19 cellular contexts compared by ENCODE assay signal in genomic region chr7:45053941-45054340, GRCh38. TPM values are rescaled to one million over a fixed set of nuclear protein-coding genes. Genes with fewer than 3 reads are reported as not detected.
DNase-seq lines count a peak whose midpoint lies in the region; ATAC-seq and TF ChIP-seq lines count a peak whose summit lies in the region.
"Had no signal": no experiment of that assay in that cellular context is flagged by ENCODE, and none has a peak within 500 bp of the region (broad histone marks: within the 10 kb centered on the region; RNA-seq: fewer than 3 reads in every experiment).

No MANE protein-coding gene starts in this region.

- H3K14ac ChIP-seq in neuronal stem cell (ENCODE audit: low read length), result no peak overlapping the region

- peaks cover 0 to 3% of the 10 kb centered on the region in 2 donors for H3K9me3 ChIP-seq in neuronal stem cell (replicated peaks in 1 of 2; ENCODE audit: control insufficient read depth in 2 of 2, insufficient read depth in 1 of 2, low read depth in 1 of 2, low read length in 2 of 2)

- H3K4me3 ChIP-seq in neuronal stem cell (ENCODE audit: low read length in 2 of 2), result no peak overlapping the region
- H3K4me3 ChIP-seq in GM23338, result no peak overlapping the region

- H2AFZ ChIP-seq in neuronal stem cell (ENCODE audit: low read length) (no peak overlapping the region), GM23338 (no peak overlapping the region)

- no peak overlapping the region for H3K23ac ChIP-seq in neuronal stem cell (ENCODE audit: low read depth, low read length, poor library complexity)

- no peak overlapping the region for H3K4me2 ChIP-seq in neuronal stem cell (ENCODE audit: insufficient read depth, low read length, poor library complexity, severe bottlenecking)
- no peak overlapping the region for H3K4me2 ChIP-seq in GM23338

- no peak overlapping the region for H4K8ac ChIP-seq in neuronal stem cell (ENCODE audit: low read depth, low read length)

- no peaks in the 10 kb centered on the region for H3K79me2 ChIP-seq in GM23338 (replicated peaks; ENCODE audit: insufficient read depth)

- no peak overlapping the region for H3K9ac ChIP-seq in neuronal stem cell (ENCODE audit: low read depth, low read length, poor library complexity)

- no peak for TF ChIP-seq CTCF in GM23338 (conservative IDR thresholded peaks at IDR 0.05; ENCODE audit: low read depth in 2 of 2)

- peaks cover 6% of the 10 kb centered on the region; the same call in 1 of the 2 replicates for H4K20me1 ChIP-seq in GM23338 (replicated peaks; ENCODE audit: insufficient read depth)

- H3K27ac Mint-ChIP-seq in activated naive CD4-positive, alpha-beta T cell treated with anti-CD3 and anti-CD28 coated beads, Interleukin-2, amount 50 U/mL, for 24 hours, result peak overlapping the region; percentile 78
- no peak overlapping the region for H3K27ac Mint-ChIP-seq in activated naive CD4-positive, alpha-beta T cell treated with anti-CD3 and anti-CD28 coated beads for 36 hours
- peak overlapping the region; percentile 50 for H3K27ac Mint-ChIP-seq in activated T-helper 1 cell treated with anti-CD3 and anti-CD28 coated beads, Interleukin-12 subunit alpha, Interleukin-12 subunit beta, Interleukin-2, Interleukin-4 antibody, amounts not matched to agents 30 ng/mL and 10 ng/mL and 1 ng/mL, durations not matched to agents 14 hours and 24 hours and 36 hours
- H3K27ac Mint-ChIP-seq in immature natural killer cell (peak overlapping the region in 5 of 6 donors; percentile 27 to 86 (median 81)), GM23338 (no peak overlapping the region)
- peak overlapping the region; percentile 87 for H3K27ac Mint-ChIP-seq in stimulated activated effector memory CD8-positive, alpha-beta T cell treated with anti-CD3 and anti-CD28 coated beads, Interleukin-12 subunit alpha, Interleukin-12 subunit beta, amount 100 ng/mL, for 72 hours

- H2BK12ac ChIP-seq in neuronal stem cell (ENCODE audit: low read length), result no peak overlapping the region

- H3K27ac ChIP-seq in neuronal stem cell (replicated peaks; ENCODE audit: low read length) (no peak overlapping the region), GM23338 (ENCODE audit: low read depth) (no peak overlapping the region)

- H3K4ac ChIP-seq in neuronal stem cell (ENCODE audit: low read length), result no peak overlapping the region

- no peak overlapping the region for H2BK120ac ChIP-seq in neuronal stem cell (ENCODE audit: low read depth, low read length)

- intact Hi-C loops in activated naive CD4-positive, alpha-beta T cell treated with anti-CD3 and anti-CD28 coated beads for 36 hours (cut with micrococcal nuclease), result no loop called here
- intact Hi-C loops in activated T-helper 1 cell treated with anti-CD3 and anti-CD28 coated beads, Interleukin-12 subunit alpha, Interleukin-12 subunit beta, Interleukin-2, Interleukin-4 antibody, amounts not matched to agents 30 ng/mL and 10 ng/mL and 1 ng/mL, durations not matched to agents 14 hours and 24 hours and 36 hours (cut with micrococcal nuclease), result loop anchor here (2.0 kb wide), 1 partner anchor 17 kb away; no protein-coding TSS in a partner anchor

- no peaks in the 10 kb centered on the region for H3F3A ChIP-seq in GM23338 (replicated peaks; ENCODE audit: low read depth)

- H2BK5ac ChIP-seq in neuronal stem cell (ENCODE audit: low read length), result no peak overlapping the region

- peaks cover 72% of the 10 kb centered on the region for H3K4me1 Mint-ChIP-seq in activated naive CD4-positive, alpha-beta T cell treated with anti-CD3 and anti-CD28 coated beads, Interleukin-2, amount 50 U/mL, for 24 hours
- H3K4me1 Mint-ChIP-seq in activated naive CD4-positive, alpha-beta T cell treated with anti-CD3 and anti-CD28 coated beads for 36 hours (ENCODE audit: low read depth), result peaks cover 60% of the 10 kb centered on the region
- peaks cover 50% of the 10 kb centered on the region for H3K4me1 Mint-ChIP-seq in activated T-helper 1 cell treated with anti-CD3 and anti-CD28 coated beads, Interleukin-12 subunit alpha, Interleukin-12 subunit beta, Interleukin-2, Interleukin-4 antibody, amounts not matched to agents 30 ng/mL and 10 ng/mL and 1 ng/mL, durations not matched to agents 14 hours and 24 hours and 36 hours (ENCODE audit: low read depth)
- H3K4me1 Mint-ChIP-seq in immature natural killer cell (peaks cover 74 to 84% of the 10 kb centered on the region in 2 donors), GM23338 (no peaks in the 10 kb centered on the region)
- peaks cover 70% of the 10 kb centered on the region for H3K4me1 Mint-ChIP-seq in stimulated activated effector memory CD8-positive, alpha-beta T cell treated with anti-CD3 and anti-CD28 coated beads, Interleukin-12 subunit alpha, Interleukin-12 subunit beta, amount 100 ng/mL, for 72 hours

- no peaks in the 10 kb centered on the region for H3K9me2 ChIP-seq in GM23338 (ENCODE audit: insufficient read depth)

- H3K27me3 ChIP-seq in neuronal stem cell (ENCODE audit: control insufficient read depth in 3 of 3, insufficient read depth in 3 of 3, low read depth in 1 of 3, low read length in 3 of 3) (no peaks in the 10 kb centered on the region), GM23338 (ENCODE audit: insufficient read depth) (no peaks in the 10 kb centered on the region)

- no CpG with 5 or more reads among the region's 5 CpGs for WGBS in neuronal stem cell (ENCODE audit: extremely low coverage in 2 of 2, insufficient read length in 2 of 2, insufficient replicate concordance in 1 of 2), 2 donors

- H2AK5ac ChIP-seq in neuronal stem cell (ENCODE audit: low read depth, low read length), result no peak overlapping the region

- no peak overlapping the region for H3K4me3 Mint-ChIP-seq in activated naive CD4-positive, alpha-beta T cell treated with anti-CD3 and anti-CD28 coated beads, Interleukin-2, amount 50 U/mL, for 24 hours
- no peak overlapping the region for H3K4me3 Mint-ChIP-seq in activated naive CD4-positive, alpha-beta T cell treated with anti-CD3 and anti-CD28 coated beads for 36 hours
- H3K4me3 Mint-ChIP-seq in activated T-helper 1 cell treated with anti-CD3 and anti-CD28 coated beads, Interleukin-12 subunit alpha, Interleukin-12 subunit beta, Interleukin-2, Interleukin-4 antibody, amounts not matched to agents 30 ng/mL and 10 ng/mL and 1 ng/mL, durations not matched to agents 14 hours and 24 hours and 36 hours, result no peak overlapping the region
- H3K4me3 Mint-ChIP-seq in immature natural killer cell (no peak overlapping the region), GM23338 (no peak overlapping the region)
- H3K4me3 Mint-ChIP-seq in stimulated activated effector memory CD8-positive, alpha-beta T cell treated with anti-CD3 and anti-CD28 coated beads, Interleukin-12 subunit alpha, Interleukin-12 subunit beta, amount 100 ng/mL, for 72 hours, result no peak overlapping the region

- H3K27me3 Mint-ChIP-seq in activated naive CD4-positive, alpha-beta T cell treated with anti-CD3 and anti-CD28 coated beads, Interleukin-2, amount 50 U/mL, for 24 hours, result no peaks in the 10 kb centered on the region
- H3K27me3 Mint-ChIP-seq in activated naive CD4-positive, alpha-beta T cell treated with anti-CD3 and anti-CD28 coated beads for 36 hours (ENCODE audit: low read depth), result no peaks in the 10 kb centered on the region
- H3K27me3 Mint-ChIP-seq in activated T-helper 1 cell treated with anti-CD3 and anti-CD28 coated beads, Interleukin-12 subunit alpha, Interleukin-12 subunit beta, Interleukin-2, Interleukin-4 antibody, amounts not matched to agents 30 ng/mL and 10 ng/mL and 1 ng/mL, durations not matched to agents 14 hours and 24 hours and 36 hours (ENCODE audit: insufficient read depth), result no peaks in the 10 kb centered on the region
- H3K27me3 Mint-ChIP-seq in immature natural killer cell (ENCODE audit: low read depth in 3 of 3) (no peaks in the 10 kb centered on the region), GM23338 (ENCODE audit: insufficient read depth, low read depth, poor library complexity) (peaks cover 3% of the 10 kb centered on the region)

- CTCF ChIA-PET in activated naive CD4-positive, alpha-beta T cell treated with anti-CD3 and anti-CD28 coated beads for 36 hours (lab: Charles Lee), result interaction anchor here (0.9 kb wide), 1 partner anchor 26 kb away, joined by 3 read pairs; no protein-coding TSS in a partner anchor

- DNase-seq in activated naive CD4-positive, alpha-beta T cell treated with anti-CD3 and anti-CD28 coated beads for 36 hours, result no peak
- DNase-seq in activated T-helper 1 cell treated with anti-CD3 and anti-CD28 coated beads, Interleukin-12 subunit alpha, Interleukin-12 subunit beta, Interleukin-2, Interleukin-4 antibody, amounts not matched to agents 30 ng/mL and 10 ng/mL and 1 ng/mL, durations not matched to agents 14 hours and 24 hours and 36 hours (ENCODE audit: low spot score), result no peak
- DNase-seq in immature natural killer cell (no peak), neuronal stem cell (ENCODE audit: low spot score) (no peak), GM23338 (ENCODE audit: low spot score) (no peak)
- DNase-seq in stimulated activated effector memory CD8-positive, alpha-beta T cell treated with anti-CD3 and anti-CD28 coated beads, Interleukin-12 subunit alpha, Interleukin-12 subunit beta, amount 100 ng/mL, for 72 hours (ENCODE audit: low spot score in 2 of 2), result no peak
- no peak for DNase-seq in stimulated activated CD4-positive, alpha-beta T cell treated with anti-CD3 and anti-CD28 coated beads, Interleukin-12 subunit alpha, Interleukin-12 subunit beta, amount 100 ng/mL, for 4 hours
- DNase-seq: DMS79 treated with DMSO at 0.1 percent for 48 hours, IMR-90, NCI-H1436, NCI-H1930, NCI-H226, NCI-H524, NCI-H82, OCI-M1, RPMI8226, SHP77 treated with DMSO at 0.1 percent for 48 hours had no signal

- no peak overlapping the region for H4K91ac ChIP-seq in neuronal stem cell (ENCODE audit: low read depth, low read length, poor library complexity)

- peaks cover 5% of the 10 kb centered on the region for H3K79me1 ChIP-seq in neuronal stem cell (ENCODE audit: low read depth, low read length)

- no peak overlapping the region for H3K18ac ChIP-seq in neuronal stem cell (ENCODE audit: low read length)

- no peaks in the 10 kb centered on the region for H3K9me3 Mint-ChIP-seq in activated naive CD4-positive, alpha-beta T cell treated with anti-CD3 and anti-CD28 coated beads, Interleukin-2, amount 50 U/mL, for 24 hours
- no peaks in the 10 kb centered on the region for H3K9me3 Mint-ChIP-seq in activated naive CD4-positive, alpha-beta T cell treated with anti-CD3 and anti-CD28 coated beads for 36 hours
- no peaks in the 10 kb centered on the region for H3K9me3 Mint-ChIP-seq in activated T-helper 1 cell treated with anti-CD3 and anti-CD28 coated beads, Interleukin-12 subunit alpha, Interleukin-12 subunit beta, Interleukin-2, Interleukin-4 antibody, amounts not matched to agents 30 ng/mL and 10 ng/mL and 1 ng/mL, durations not matched to agents 14 hours and 24 hours and 36 hours
- H3K9me3 Mint-ChIP-seq in immature natural killer cell, result no peaks in the 10 kb centered on the region
- no peaks in the 10 kb centered on the region for H3K9me3 Mint-ChIP-seq in stimulated activated effector memory CD8-positive, alpha-beta T cell treated with anti-CD3 and anti-CD28 coated beads, Interleukin-12 subunit alpha, Interleukin-12 subunit beta, amount 100 ng/mL, for 72 hours
- no peaks in the 10 kb centered on the region for H3K9me3 Mint-ChIP-seq in GM23338

- no peak for ATAC-seq in stimulated activated effector memory CD8-positive, alpha-beta T cell treated with anti-CD3 and anti-CD28 coated beads, Interleukin-12 subunit alpha, Interleukin-12 subunit beta, amount 100 ng/mL, for 72 hours
- no peak for ATAC-seq in GM23338

- H3K4me1 ChIP-seq in neuronal stem cell (ENCODE audit: control insufficient read depth in 2 of 2, insufficient read depth in 1 of 2, low read depth in 1 of 2, low read length in 2 of 2), result no peaks in the 10 kb centered on the region
- no peaks in the 10 kb centered on the region for H3K4me1 ChIP-seq in GM23338 (ENCODE audit: insufficient read depth)

- H3K36me3 Mint-ChIP-seq in activated naive CD4-positive, alpha-beta T cell treated with anti-CD3 and anti-CD28 coated beads, Interleukin-2, amount 50 U/mL, for 24 hours, result peaks cover 26% of the 10 kb centered on the region
- H3K36me3 Mint-ChIP-seq in activated naive CD4-positive, alpha-beta T cell treated with anti-CD3 and anti-CD28 coated beads for 36 hours (ENCODE audit: low read depth), result peaks cover 19% of the 10 kb centered on the region
- peaks cover 55% of the 10 kb centered on the region for H3K36me3 Mint-ChIP-seq in activated T-helper 1 cell treated with anti-CD3 and anti-CD28 coated beads, Interleukin-12 subunit alpha, Interleukin-12 subunit beta, Interleukin-2, Interleukin-4 antibody, amounts not matched to agents 30 ng/mL and 10 ng/mL and 1 ng/mL, durations not matched to agents 14 hours and 24 hours and 36 hours (ENCODE audit: low read depth)
- H3K36me3 Mint-ChIP-seq in immature natural killer cell (peaks cover 0 to 23% (median 12%) of the 10 kb centered on the region in 3 donors), GM23338 (ENCODE audit: low read depth) (peaks cover 6% of the 10 kb centered on the region; the same call in 2 of the 3 replicates)
- H3K36me3 Mint-ChIP-seq in stimulated activated effector memory CD8-positive, alpha-beta T cell treated with anti-CD3 and anti-CD28 coated beads, Interleukin-12 subunit alpha, Interleukin-12 subunit beta, amount 100 ng/mL, for 72 hours, result peaks cover 25% of the 10 kb centered on the region

- no peak overlapping the region for H2BK15ac ChIP-seq in neuronal stem cell (ENCODE audit: low read length)

- H3K36me3 ChIP-seq in neuronal stem cell (replicated peaks in 1 of 2; ENCODE audit: control insufficient read depth in 2 of 2, insufficient read depth in 2 of 2, low read length in 2 of 2) (peaks cover 6 to 39% of the 10 kb centered on the region in 2 donors), GM23338 (ENCODE audit: insufficient read depth) (no peaks in the 10 kb centered on the region)

RNA-seq across cellular contexts. Expression of gene NACAD, which starts 34.8 kb away (rescaled TPM):
- under 1 TPM; 0.05 TPM for total RNA-seq in activated naive CD4-positive, alpha-beta T cell treated with anti-CD3 and anti-CD28 coated beads for 36 hours
- 0.05 TPM in 1 of 2 replicates, not detected in the other for total RNA-seq in activated T-helper 1 cell treated with anti-CD3 and anti-CD28 coated beads, Interleukin-12 subunit alpha, Interleukin-12 subunit beta, Interleukin-2, Interleukin-4 antibody, amounts not matched to agents 30 ng/mL and 10 ng/mL and 1 ng/mL, durations not matched to agents 14 hours and 24 hours and 36 hours
- polyA plus RNA-seq in immature natural killer cell (under 1 TPM in 2 of 3 donors, not detected in 1; 0.26 to 0.65 TPM), GM23338 (2016; fragmentation: Nextera tagmentation; extraction: Ambion mirVana) (4.9 and 6.1 TPM in 2 replicates)
- polyA plus RNA-seq in neuronal stem cell (2013, experiment 1 of 2), result 3.5 TPM
- 3.6 TPM for polyA plus RNA-seq in neuronal stem cell (2013, experiment 2 of 2)
- 9.9 and 11.2 TPM in 2 replicates for total RNA-seq in GM23338 (2014; rRNA removed; shearing (Covaris generic))
- total RNA-seq: MCF 10A had no signal

RNA-seq across cellular contexts. Expression of gene CCM2, which starts 53.9 kb away (rescaled TPM):
- 10 to 100 TPM; 87.9 to 88.3 TPM for total RNA-seq in activated naive CD4-positive, alpha-beta T cell treated with anti-CD3 and anti-CD28 coated beads for 36 hours
- 59.2 and 65.5 TPM in 2 replicates for total RNA-seq in activated T-helper 1 cell treated with anti-CD3 and anti-CD28 coated beads, Interleukin-12 subunit alpha, Interleukin-12 subunit beta, Interleukin-2, Interleukin-4 antibody, amounts not matched to agents 30 ng/mL and 10 ng/mL and 1 ng/mL, durations not matched to agents 14 hours and 24 hours and 36 hours
- polyA plus RNA-seq in immature natural killer cell, result 100 to 1,000 TPM in 2 of 3 donors, 10 to 100 TPM in 1; 60.4 to 120 (median 103) TPM
- 29.8 TPM for polyA plus RNA-seq in neuronal stem cell (2013, experiment 1 of 2)
- 30.1 TPM for polyA plus RNA-seq in neuronal stem cell (2013, experiment 2 of 2)
- 37.0 and 40.1 TPM in 2 replicates for total RNA-seq in GM23338 (2014; rRNA removed; shearing (Covaris generic))
- polyA plus RNA-seq in GM23338 (2016; fragmentation: Nextera tagmentation; extraction: Ambion mirVana), result 24.0 and 24.9 TPM in 2 replicates

RNA-seq across cellular contexts. Expression of gene TBRG4, which starts 57.6 kb away (rescaled TPM):
- total RNA-seq in activated naive CD4-positive, alpha-beta T cell treated with anti-CD3 and anti-CD28 coated beads for 36 hours, result 100 to 1,000 TPM; 127 to 136 TPM
- 176 and 195 TPM in 2 replicates for total RNA-seq in activated T-helper 1 cell treated with anti-CD3 and anti-CD28 coated beads, Interleukin-12 subunit alpha, Interleukin-12 subunit beta, Interleukin-2, Interleukin-4 antibody, amounts not matched to agents 30 ng/mL and 10 ng/mL and 1 ng/mL, durations not matched to agents 14 hours and 24 hours and 36 hours
- polyA plus RNA-seq in immature natural killer cell (10 to 100 TPM; 39.5 to 56.9 (median 52.2) TPM), GM23338 (2016; fragmentation: Nextera tagmentation; extraction: Ambion mirVana) (72.5 and 82.9 TPM in 2 replicates)
- 46.9 TPM for polyA plus RNA-seq in neuronal stem cell (2013, experiment 1 of 2)
- polyA plus RNA-seq in neuronal stem cell (2013, experiment 2 of 2), result 46.7 TPM
- total RNA-seq in GM23338 (2014; rRNA removed; shearing (Covaris generic)), result 156 and 162 TPM in 2 replicates

Comparison
In these comparisons a context has a peak if more than half of its experiments do, and no peak if none do; other contexts are left out.
1. H3K27ac Mint-ChIP-seq: peak in activated naive CD4-positive, alpha-beta T cell treated with anti-CD3 and anti-CD28 coated beads, Interleukin-2, amount 50 U/mL, for 24 hours (single experiment), activated T-helper 1 cell treated with anti-CD3 and anti-CD28 coated beads, Interleukin-12 subunit alpha, Interleukin-12 subunit beta, Interleukin-2, Interleukin-4 antibody, amounts not matched to agents 30 ng/mL and 10 ng/mL and 1 ng/mL, durations not matched to agents 14 hours and 24 hours and 36 hours (single experiment), immature natural killer cell (5 of 6) and stimulated activated effector memory CD8-positive, alpha-beta T cell treated with anti-CD3 and anti-CD28 coated beads, Interleukin-12 subunit alpha, Interleukin-12 subunit beta, amount 100 ng/mL, for 72 hours (single experiment); none in activated naive CD4-positive, alpha-beta T cell treated with anti-CD3 and anti-CD28 coated beads for 36 hours (single experiment) and GM23338 (single experiment).
2. RNA of gene NACAD, which starts 34.8 kb away (total RNA-seq): 9.9 to 11.2 TPM in GM23338; 0.05 TPM in activated T-helper 1 cell treated with anti-CD3 and anti-CD28 coated beads, Interleukin-12 subunit alpha, Interleukin-12 subunit beta, Interleukin-2, Interleukin-4 antibody, amounts not matched to agents 30 ng/mL and 10 ng/mL and 1 ng/mL, durations not matched to agents 14 hours and 24 hours and 36 hours and 0.05 TPM in activated naive CD4-positive, alpha-beta T cell treated with anti-CD3 and anti-CD28 coated beads for 36 hours; every median in the first group is over 10 times any median in the second.